ENCODE assay signal across 1 cellular context in genomic region chr9:121921444-121921843, GRCh38.
TF ChIP-seq lines count a peak whose summit lies in the region.

No MANE protein-coding gene starts in this region.

TF ChIP-seq in SK-N-SH treated with all-trans-retinoic acid at 6 μM for 48 hours, 23 proteins besides CTCF, POLR2A, EP300 and RAD21:
- TF ChIP-seq, protein P1, sequence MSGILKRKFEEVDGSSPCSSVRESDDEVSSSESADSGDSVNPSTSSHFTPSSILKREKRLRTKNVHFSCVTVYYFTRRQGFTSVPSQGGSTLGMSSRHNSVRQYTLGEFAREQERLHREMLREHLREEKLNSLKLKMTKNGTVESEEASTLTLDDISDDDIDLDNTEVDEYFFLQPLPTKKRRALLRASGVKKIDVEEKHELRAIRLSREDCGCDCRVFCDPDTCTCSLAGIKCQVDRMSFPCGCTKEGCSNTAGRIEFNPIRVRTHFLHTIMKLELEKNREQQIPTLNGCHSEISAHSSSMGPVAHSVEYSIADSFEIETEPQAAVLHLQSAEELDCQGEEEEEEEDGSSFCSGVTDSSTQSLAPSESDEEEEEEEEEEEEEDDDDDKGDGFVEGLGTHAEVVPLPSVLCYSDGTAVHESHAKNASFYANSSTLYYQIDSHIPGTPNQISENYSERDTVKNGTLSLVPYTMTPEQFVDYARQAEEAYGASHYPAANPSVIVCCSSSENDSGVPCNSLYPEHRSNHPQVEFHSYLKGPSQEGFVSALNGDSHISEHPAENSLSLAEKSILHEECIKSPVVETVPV (CRISPR knock-in tag; IDR thresholded peaks at IDR 0.05) = no peak
- no peak for TF ChIP-seq ZNF70 (CRISPR knock-in tag; IDR thresholded peaks at IDR 0.05)
- TF ChIP-seq ZFP3 (CRISPR knock-in tag; IDR thresholded peaks at IDR 0.05) = no peak
- TF ChIP-seq, protein P2, sequence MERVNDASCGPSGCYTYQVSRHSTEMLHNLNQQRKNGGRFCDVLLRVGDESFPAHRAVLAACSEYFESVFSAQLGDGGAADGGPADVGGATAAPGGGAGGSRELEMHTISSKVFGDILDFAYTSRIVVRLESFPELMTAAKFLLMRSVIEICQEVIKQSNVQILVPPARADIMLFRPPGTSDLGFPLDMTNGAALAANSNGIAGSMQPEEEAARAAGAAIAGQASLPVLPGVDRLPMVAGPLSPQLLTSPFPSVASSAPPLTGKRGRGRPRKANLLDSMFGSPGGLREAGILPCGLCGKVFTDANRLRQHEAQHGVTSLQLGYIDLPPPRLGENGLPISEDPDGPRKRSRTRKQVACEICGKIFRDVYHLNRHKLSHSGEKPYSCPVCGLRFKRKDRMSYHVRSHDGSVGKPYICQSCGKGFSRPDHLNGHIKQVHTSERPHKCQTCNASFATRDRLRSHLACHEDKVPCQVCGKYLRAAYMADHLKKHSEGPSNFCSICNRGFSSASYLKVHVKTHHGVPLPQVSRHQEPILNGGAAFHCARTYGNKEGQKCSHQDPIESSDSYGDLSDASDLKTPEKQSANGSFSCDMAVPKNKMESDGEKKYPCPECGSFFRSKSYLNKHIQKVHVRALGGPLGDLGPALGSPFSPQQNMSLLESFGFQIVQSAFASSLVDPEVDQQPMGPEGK (CRISPR knock-in tag; IDR thresholded peaks at IDR 0.05; ENCODE audit: borderline replicate concordance) = no peak
- TF ChIP-seq ZNF565 (CRISPR knock-in tag; conservative IDR thresholded peaks at IDR 0.05; ENCODE audit: low read depth) = no peak
- no peak for TF ChIP-seq TOX (CRISPR knock-in tag; IDR thresholded peaks at IDR 0.05; ENCODE audit: borderline replicate concordance)
- TF ChIP-seq TSHZ2 (CRISPR knock-in tag; IDR thresholded peaks at IDR 0.05) = no peak
